Comparison of ENCODE assay signal across 1 cellular context in the genomic region with DNA sequence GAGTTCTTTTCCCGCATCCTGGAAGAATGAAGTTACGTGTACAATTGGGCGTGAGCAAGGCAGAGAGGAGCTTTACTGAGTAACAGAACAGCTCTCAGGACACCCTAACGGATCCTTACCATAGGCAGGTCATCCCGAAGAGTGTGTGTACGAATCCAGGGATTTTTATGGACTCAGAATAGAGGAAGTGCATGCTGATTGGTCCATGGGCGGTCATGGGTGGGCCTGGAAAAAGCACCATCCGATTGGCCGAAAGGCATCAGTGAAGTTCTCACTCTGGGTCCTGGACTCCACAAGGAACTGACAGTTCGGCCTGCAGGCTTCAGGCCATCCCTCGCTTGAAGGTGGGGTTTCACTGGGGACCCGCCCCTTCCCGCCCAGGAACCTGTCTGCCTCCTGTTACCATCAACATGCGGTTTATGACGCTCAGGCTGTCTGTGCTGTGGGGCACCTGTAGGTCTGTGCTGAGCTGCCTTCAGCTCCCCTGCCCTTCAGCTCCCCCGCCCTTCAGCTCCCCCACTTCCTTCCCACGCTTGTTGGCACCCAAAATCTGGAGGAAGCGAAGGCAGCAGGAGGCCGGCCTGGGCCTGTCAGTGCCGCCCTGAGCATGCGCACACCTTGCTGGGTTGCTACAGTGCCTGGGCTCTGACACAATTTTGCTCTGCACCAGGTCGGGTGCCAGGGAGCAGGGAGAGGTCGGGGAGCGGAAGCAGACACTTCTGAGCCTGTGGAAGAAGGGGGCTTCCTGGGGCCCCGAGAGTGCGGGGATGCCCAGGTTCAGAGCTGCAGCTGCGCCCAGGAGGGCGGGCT.
TF ChIP-seq lines count a peak whose summit lies in the region.

No MANE protein-coding gene starts in this region.

TF ChIP-seq in GM23338, 12 proteins besides CTCF, POLR2A, EP300 and RAD21:
- TF ChIP-seq, protein P1, sequence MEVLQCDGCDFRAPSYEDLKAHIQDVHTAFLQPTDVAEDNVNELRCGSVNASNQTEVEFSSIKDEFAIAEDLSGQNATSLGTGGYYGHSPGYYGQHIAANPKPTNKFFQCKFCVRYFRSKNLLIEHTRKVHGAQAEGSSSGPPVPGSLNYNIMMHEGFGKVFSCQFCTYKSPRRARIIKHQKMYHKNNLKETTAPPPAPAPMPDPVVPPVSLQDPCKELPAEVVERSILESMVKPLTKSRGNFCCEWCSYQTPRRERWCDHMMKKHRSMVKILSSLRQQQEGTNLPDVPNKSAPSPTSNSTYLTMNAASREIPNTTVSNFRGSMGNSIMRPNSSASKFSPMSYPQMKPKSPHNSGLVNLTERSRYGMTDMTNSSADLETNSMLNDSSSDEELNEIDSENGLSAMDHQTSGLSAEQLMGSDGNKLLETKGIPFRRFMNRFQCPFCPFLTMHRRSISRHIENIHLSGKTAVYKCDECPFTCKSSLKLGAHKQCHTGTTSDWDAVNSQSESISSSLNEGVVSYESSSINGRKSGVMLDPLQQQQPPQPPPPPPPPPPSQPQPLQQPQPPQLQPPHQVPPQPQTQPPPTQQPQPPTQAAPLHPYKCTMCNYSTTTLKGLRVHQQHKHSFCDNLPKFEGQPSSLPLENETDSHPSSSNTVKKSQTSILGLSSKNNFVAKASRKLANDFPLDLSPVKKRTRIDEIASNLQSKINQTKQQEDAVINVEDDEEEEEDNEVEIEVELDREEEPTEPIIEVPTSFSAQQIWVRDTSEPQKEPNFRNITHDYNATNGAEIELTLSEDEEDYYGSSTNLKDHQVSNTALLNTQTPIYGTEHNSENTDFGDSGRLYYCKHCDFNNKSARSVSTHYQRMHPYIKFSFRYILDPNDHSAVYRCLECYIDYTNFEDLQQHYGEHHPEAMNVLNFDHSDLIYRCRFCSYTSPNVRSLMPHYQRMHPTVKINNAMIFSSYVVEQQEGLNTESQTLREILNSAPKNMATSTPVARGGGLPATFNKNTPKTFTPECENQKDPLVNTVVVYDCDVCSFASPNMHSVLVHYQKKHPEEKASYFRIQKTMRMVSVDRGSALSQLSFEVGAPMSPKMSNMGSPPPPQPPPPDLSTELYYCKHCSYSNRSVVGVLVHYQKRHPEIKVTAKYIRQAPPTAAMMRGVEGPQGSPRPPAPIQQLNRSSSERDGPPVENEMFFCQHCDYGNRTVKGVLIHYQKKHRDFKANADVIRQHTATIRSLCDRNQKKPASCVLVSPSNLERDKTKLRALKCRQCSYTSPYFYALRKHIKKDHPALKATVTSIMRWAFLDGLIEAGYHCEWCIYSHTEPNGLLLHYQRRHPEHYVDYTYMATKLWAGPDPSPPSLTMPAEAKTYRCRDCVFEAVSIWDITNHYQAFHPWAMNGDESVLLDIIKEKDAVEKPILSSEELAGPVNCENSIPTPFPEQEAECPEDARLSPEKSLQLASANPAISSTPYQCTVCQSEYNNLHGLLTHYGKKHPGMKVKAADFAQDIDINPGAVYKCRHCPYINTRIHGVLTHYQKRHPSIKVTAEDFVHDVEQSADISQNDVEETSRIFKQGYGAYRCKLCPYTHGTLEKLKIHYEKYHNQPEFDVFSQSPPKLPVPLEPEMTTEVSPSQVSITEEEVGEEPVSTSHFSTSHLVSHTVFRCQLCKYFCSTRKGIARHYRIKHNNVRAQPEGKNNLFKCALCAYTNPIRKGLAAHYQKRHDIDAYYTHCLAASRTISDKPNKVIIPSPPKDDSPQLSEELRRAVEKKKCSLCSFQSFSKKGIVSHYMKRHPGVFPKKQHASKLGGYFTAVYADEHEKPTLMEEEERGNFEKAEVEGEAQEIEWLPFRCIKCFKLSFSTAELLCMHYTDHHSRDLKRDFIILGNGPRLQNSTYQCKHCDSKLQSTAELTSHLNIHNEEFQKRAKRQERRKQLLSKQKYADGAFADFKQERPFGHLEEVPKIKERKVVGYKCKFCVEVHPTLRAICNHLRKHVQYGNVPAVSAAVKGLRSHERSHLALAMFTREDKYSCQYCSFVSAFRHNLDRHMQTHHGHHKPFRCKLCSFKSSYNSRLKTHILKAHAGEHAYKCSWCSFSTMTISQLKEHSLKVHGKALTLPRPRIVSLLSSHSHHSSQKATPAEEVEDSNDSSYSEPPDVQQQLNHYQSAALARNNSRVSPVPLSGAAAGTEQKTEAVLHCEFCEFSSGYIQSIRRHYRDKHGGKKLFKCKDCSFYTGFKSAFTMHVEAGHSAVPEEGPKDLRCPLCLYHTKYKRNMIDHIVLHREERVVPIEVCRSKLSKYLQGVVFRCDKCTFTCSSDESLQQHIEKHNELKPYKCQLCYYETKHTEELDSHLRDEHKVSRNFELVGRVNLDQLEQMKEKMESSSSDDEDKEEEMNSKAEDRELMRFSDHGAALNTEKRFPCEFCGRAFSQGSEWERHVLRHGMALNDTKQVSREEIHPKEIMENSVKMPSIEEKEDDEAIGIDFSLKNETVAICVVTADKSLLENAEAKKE (CRISPR knock-in tag; IDR thresholded peaks at IDR 0.05), result no peak
- TF ChIP-seq, protein P2, sequence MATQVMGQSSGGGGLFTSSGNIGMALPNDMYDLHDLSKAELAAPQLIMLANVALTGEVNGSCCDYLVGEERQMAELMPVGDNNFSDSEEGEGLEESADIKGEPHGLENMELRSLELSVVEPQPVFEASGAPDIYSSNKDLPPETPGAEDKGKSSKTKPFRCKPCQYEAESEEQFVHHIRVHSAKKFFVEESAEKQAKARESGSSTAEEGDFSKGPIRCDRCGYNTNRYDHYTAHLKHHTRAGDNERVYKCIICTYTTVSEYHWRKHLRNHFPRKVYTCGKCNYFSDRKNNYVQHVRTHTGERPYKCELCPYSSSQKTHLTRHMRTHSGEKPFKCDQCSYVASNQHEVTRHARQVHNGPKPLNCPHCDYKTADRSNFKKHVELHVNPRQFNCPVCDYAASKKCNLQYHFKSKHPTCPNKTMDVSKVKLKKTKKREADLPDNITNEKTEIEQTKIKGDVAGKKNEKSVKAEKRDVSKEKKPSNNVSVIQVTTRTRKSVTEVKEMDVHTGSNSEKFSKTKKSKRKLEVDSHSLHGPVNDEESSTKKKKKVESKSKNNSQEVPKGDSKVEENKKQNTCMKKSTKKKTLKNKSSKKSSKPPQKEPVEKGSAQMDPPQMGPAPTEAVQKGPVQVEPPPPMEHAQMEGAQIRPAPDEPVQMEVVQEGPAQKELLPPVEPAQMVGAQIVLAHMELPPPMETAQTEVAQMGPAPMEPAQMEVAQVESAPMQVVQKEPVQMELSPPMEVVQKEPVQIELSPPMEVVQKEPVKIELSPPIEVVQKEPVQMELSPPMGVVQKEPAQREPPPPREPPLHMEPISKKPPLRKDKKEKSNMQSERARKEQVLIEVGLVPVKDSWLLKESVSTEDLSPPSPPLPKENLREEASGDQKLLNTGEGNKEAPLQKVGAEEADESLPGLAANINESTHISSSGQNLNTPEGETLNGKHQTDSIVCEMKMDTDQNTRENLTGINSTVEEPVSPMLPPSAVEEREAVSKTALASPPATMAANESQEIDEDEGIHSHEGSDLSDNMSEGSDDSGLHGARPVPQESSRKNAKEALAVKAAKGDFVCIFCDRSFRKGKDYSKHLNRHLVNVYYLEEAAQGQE (IDR thresholded peaks at IDR 0.05; ENCODE audit: unreplicated experiment), result no peak
- TF ChIP-seq STAT1 (IDR thresholded peaks at IDR 0.05; ENCODE audit: unreplicated experiment) (no peak), EZH2 (IDR thresholded peaks at IDR 0.05; ENCODE audit: low read depth, unreplicated experiment) (no peak), POLR2AphosphoS5 (IDR thresholded peaks at IDR 0.05; ENCODE audit: low read depth) (no peak), JUNB (IDR thresholded peaks at IDR 0.05; ENCODE audit: unreplicated experiment) (no peak), ZNF114 (CRISPR knock-in tag; IDR thresholded peaks at IDR 0.05) (no peak), ZNF331 (CRISPR knock-in tag; IDR thresholded peaks at IDR 0.05; ENCODE audit: low read depth) (no peak), CREB1 (CRISPR knock-in tag; IDR thresholded peaks at IDR 0.05; ENCODE audit: low read depth) (no peak), EZH2phosphoT487 (IDR thresholded peaks at IDR 0.05; ENCODE audit: unreplicated experiment) (no peak), NANOG (IDR thresholded peaks at IDR 0.05; ENCODE audit: borderline replicate concordance) (no peak)
- TF ChIP-seq, protein P3, sequence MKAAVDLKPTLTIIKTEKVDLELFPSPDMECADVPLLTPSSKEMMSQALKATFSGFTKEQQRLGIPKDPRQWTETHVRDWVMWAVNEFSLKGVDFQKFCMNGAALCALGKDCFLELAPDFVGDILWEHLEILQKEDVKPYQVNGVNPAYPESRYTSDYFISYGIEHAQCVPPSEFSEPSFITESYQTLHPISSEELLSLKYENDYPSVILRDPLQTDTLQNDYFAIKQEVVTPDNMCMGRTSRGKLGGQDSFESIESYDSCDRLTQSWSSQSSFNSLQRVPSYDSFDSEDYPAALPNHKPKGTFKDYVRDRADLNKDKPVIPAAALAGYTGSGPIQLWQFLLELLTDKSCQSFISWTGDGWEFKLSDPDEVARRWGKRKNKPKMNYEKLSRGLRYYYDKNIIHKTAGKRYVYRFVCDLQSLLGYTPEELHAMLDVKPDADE (IDR thresholded peaks at IDR 0.05), result no peak
